ENCODE assay signal across 13 cellular contexts in the genomic region with DNA sequence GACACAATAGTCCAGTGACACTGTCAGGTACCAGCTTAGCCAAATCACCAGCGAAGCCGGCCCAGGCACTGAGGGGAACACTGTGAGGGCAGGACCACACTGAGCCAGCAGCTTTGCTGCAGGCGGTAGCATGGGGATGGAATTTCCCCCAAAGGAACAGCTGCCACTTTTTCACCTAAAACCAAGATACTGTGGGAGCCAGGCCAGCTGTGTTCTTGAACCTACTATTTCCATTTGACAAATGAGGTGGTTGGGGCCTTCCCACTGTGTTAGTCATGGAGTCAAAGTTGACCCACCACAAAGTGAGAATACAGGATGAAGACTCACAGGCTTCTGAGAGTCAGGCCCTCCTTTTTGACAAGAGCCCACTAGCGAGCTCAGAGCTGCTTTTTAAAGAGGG.
DNase-seq lines count a peak whose midpoint lies in the region; ATAC-seq and TF ChIP-seq lines count a peak whose summit lies in the region.
"Had no signal": no experiment of that assay in that cellular context is flagged by ENCODE, and none has a peak within 500 bp of the region (broad histone marks: within the 10 kb centered on the region; RNA-seq: fewer than 3 reads in every experiment).

No MANE protein-coding gene starts in this region.

- peak; percentile 3 for DNase-seq in activated CD8-positive, alpha-beta T cell treated with anti-CD3 and anti-CD28 coated beads for 36 hours
- no peak for DNase-seq in activated CD8-positive, alpha-beta T cell treated with anti-CD3 and anti-CD28 coated beads, Interleukin-2, amount 10 ng/mL, durations not matched to agents 7 days and 5 days
- no peak for DNase-seq in stimulated activated effector memory CD8-positive, alpha-beta T cell treated with anti-CD3 and anti-CD28 coated beads, Interleukin-12 subunit alpha, Interleukin-12 subunit beta, amount 100 ng/mL, for 72 hours (ENCODE audit: low spot score in 2 of 2)
- no peak for DNase-seq in HUDEP-2 (lab: John Stamatoyannopoulos, UW; ENCODE audit: unreplicated experiment in 76 of 76)
- no peak for DNase-seq in effector CD8-positive, alpha-beta T cell (lab: John Stamatoyannopoulos, UW)
- no peak for DNase-seq in activated T-cell treated with anti-CD3 and anti-CD28 coated beads, Interleukin-2, amount 50 U/mL, for 1 hour
- DNase-seq: aorta; DMS53; kidney glomerular epithelial cell; stimulated activated CD4-positive, alpha-beta T cell treated with anti-CD3 and anti-CD28 coated beads, Interleukin-2, amount 100 ng/mL, for 24 hours had no signal

- no peaks in the 10 kb centered on the region for H3K9me3 Mint-ChIP-seq in activated CD8-positive, alpha-beta T cell treated with anti-CD3 and anti-CD28 coated beads for 36 hours
- H3K9me3 Mint-ChIP-seq in activated CD8-positive, alpha-beta T cell treated with anti-CD3 and anti-CD28 coated beads, Interleukin-2, amount 10 ng/mL, durations not matched to agents 7 days and 5 days (ENCODE audit: insufficient read depth) = no peaks in the 10 kb centered on the region
- no peaks in the 10 kb centered on the region for H3K9me3 Mint-ChIP-seq in activated T-helper 17 cell treated with anti-CD3 and anti-CD28 coated beads, Interleukin-2, amount 50 U/mL, for 72 hours
- H3K9me3 Mint-ChIP-seq in stimulated activated effector memory CD8-positive, alpha-beta T cell treated with anti-CD3 and anti-CD28 coated beads, Interleukin-12 subunit alpha, Interleukin-12 subunit beta, amount 100 ng/mL, for 72 hours = no peaks in the 10 kb centered on the region

- TF ChIP-seq CTCF in activated CD8-positive, alpha-beta T cell treated with anti-CD3 and anti-CD28 coated beads for 36 hours (IDR thresholded peaks at IDR 0.05) = no peak

- no peaks in the 10 kb centered on the region for H3K27me3 Mint-ChIP-seq in activated CD8-positive, alpha-beta T cell treated with anti-CD3 and anti-CD28 coated beads for 36 hours
- no peaks in the 10 kb centered on the region for H3K27me3 Mint-ChIP-seq in activated CD8-positive, alpha-beta T cell treated with anti-CD3 and anti-CD28 coated beads, Interleukin-2, amount 10 ng/mL, durations not matched to agents 7 days and 5 days (ENCODE audit: low read depth)
- no peaks in the 10 kb centered on the region for H3K27me3 Mint-ChIP-seq in activated T-helper 17 cell treated with anti-CD3 and anti-CD28 coated beads, Interleukin-2, amount 50 U/mL, for 72 hours

- no peaks in the 10 kb centered on the region for H3K4me1 Mint-ChIP-seq in activated CD8-positive, alpha-beta T cell treated with anti-CD3 and anti-CD28 coated beads for 36 hours (ENCODE audit: low read depth)
- no peaks in the 10 kb centered on the region for H3K4me1 Mint-ChIP-seq in activated CD8-positive, alpha-beta T cell treated with anti-CD3 and anti-CD28 coated beads, Interleukin-2, amount 10 ng/mL, durations not matched to agents 7 days and 5 days (ENCODE audit: low read depth)
- H3K4me1 Mint-ChIP-seq in activated T-helper 17 cell treated with anti-CD3 and anti-CD28 coated beads, Interleukin-2, amount 50 U/mL, for 72 hours = no peaks in the 10 kb centered on the region
- H3K4me1 Mint-ChIP-seq in stimulated activated effector memory CD8-positive, alpha-beta T cell treated with anti-CD3 and anti-CD28 coated beads, Interleukin-12 subunit alpha, Interleukin-12 subunit beta, amount 100 ng/mL, for 72 hours = no peaks in the 10 kb centered on the region

- CTCF ChIA-PET in activated CD8-positive, alpha-beta T cell treated with anti-CD3 and anti-CD28 coated beads for 36 hours (lab: Charles Lee) = no interaction called here
- CTCF ChIA-PET in activated CD8-positive, alpha-beta T cell treated with anti-CD3 and anti-CD28 coated beads, Interleukin-2, amount 10 ng/mL, durations not matched to agents 7 days and 5 days (lab: Charles Lee) = interaction anchor here (0.8 kb wide), 1 partner anchor 144 kb away, joined by 3 read pairs; no protein-coding TSS in a partner anchor

- H3K36me3 Mint-ChIP-seq in activated CD8-positive, alpha-beta T cell treated with anti-CD3 and anti-CD28 coated beads for 36 hours (ENCODE audit: low read depth) = no peaks in the 10 kb centered on the region
- no peaks in the 10 kb centered on the region for H3K36me3 Mint-ChIP-seq in activated CD8-positive, alpha-beta T cell treated with anti-CD3 and anti-CD28 coated beads, Interleukin-2, amount 10 ng/mL, durations not matched to agents 7 days and 5 days (ENCODE audit: low read depth)
- no peaks in the 10 kb centered on the region for H3K36me3 Mint-ChIP-seq in activated T-helper 17 cell treated with anti-CD3 and anti-CD28 coated beads, Interleukin-2, amount 50 U/mL, for 72 hours (ENCODE audit: low read depth)
- no peaks in the 10 kb centered on the region for H3K36me3 Mint-ChIP-seq in stimulated activated effector memory CD8-positive, alpha-beta T cell treated with anti-CD3 and anti-CD28 coated beads, Interleukin-12 subunit alpha, Interleukin-12 subunit beta, amount 100 ng/mL, for 72 hours

- ATAC-seq in activated CD8-positive, alpha-beta T cell treated with anti-CD3 and anti-CD28 coated beads for 36 hours = no peak
- ATAC-seq in activated CD8-positive, alpha-beta T cell treated with anti-CD3 and anti-CD28 coated beads, Interleukin-2, amount 10 ng/mL, durations not matched to agents 7 days and 5 days = no peak
- ATAC-seq in HG02798 (IDR thresholded peaks at IDR 0.05; ENCODE audit: poor library complexity, unreplicated experiment) = peak; percentile 77
- peak; percentile 34 for ATAC-seq in activated T-helper 17 cell treated with anti-CD3 and anti-CD28 coated beads, Interleukin-2, amount 50 U/mL, for 72 hours (replicated peaks)
- ATAC-seq in stimulated activated effector memory CD8-positive, alpha-beta T cell treated with anti-CD3 and anti-CD28 coated beads, Interleukin-12 subunit alpha, Interleukin-12 subunit beta, amount 100 ng/mL, for 72 hours = peak; percentile 49
- ATAC-seq: esophagus mucosa had no signal

- H3K4me3 Mint-ChIP-seq in activated CD8-positive, alpha-beta T cell treated with anti-CD3 and anti-CD28 coated beads for 36 hours = no peak overlapping the region
- H3K4me3 Mint-ChIP-seq in activated CD8-positive, alpha-beta T cell treated with anti-CD3 and anti-CD28 coated beads, Interleukin-2, amount 10 ng/mL, durations not matched to agents 7 days and 5 days = no peak overlapping the region
- no peak overlapping the region for H3K4me3 Mint-ChIP-seq in activated T-helper 17 cell treated with anti-CD3 and anti-CD28 coated beads, Interleukin-2, amount 50 U/mL, for 72 hours
- no peak overlapping the region for H3K4me3 Mint-ChIP-seq in stimulated activated effector memory CD8-positive, alpha-beta T cell treated with anti-CD3 and anti-CD28 coated beads, Interleukin-12 subunit alpha, Interleukin-12 subunit beta, amount 100 ng/mL, for 72 hours

- intact Hi-C loops in activated CD8-positive, alpha-beta T cell treated with anti-CD3 and anti-CD28 coated beads for 36 hours (cut with micrococcal nuclease) = no loop called here

- H3K27ac Mint-ChIP-seq in activated CD8-positive, alpha-beta T cell treated with anti-CD3 and anti-CD28 coated beads for 36 hours = no peak overlapping the region
- no peak overlapping the region for H3K27ac Mint-ChIP-seq in activated CD8-positive, alpha-beta T cell treated with anti-CD3 and anti-CD28 coated beads, Interleukin-2, amount 10 ng/mL, durations not matched to agents 7 days and 5 days
- no peak overlapping the region for H3K27ac Mint-ChIP-seq in activated T-helper 17 cell treated with anti-CD3 and anti-CD28 coated beads, Interleukin-2, amount 50 U/mL, for 72 hours
- H3K27ac Mint-ChIP-seq in stimulated activated effector memory CD8-positive, alpha-beta T cell treated with anti-CD3 and anti-CD28 coated beads, Interleukin-12 subunit alpha, Interleukin-12 subunit beta, amount 100 ng/mL, for 72 hours = no peak overlapping the region

- POLR2A ChIA-PET in activated CD8-positive, alpha-beta T cell treated with anti-CD3 and anti-CD28 coated beads for 36 hours (lab: Charles Lee) = no interaction called here
- POLR2A ChIA-PET in activated CD8-positive, alpha-beta T cell treated with anti-CD3 and anti-CD28 coated beads, Interleukin-2, amount 10 ng/mL, durations not matched to agents 7 days and 5 days (lab: Charles Lee) = no interaction called here

Comparison
In these comparisons a context has a peak if more than half of its experiments do, and no peak if none do; other contexts are left out.
1. ATAC-seq: peak in HG02798 (single experiment), activated T-helper 17 cell treated with anti-CD3 and anti-CD28 coated beads, Interleukin-2, amount 50 U/mL, for 72 hours (single experiment) and stimulated activated effector memory CD8-positive, alpha-beta T cell treated with anti-CD3 and anti-CD28 coated beads, Interleukin-12 subunit alpha, Interleukin-12 subunit beta, amount 100 ng/mL, for 72 hours (single experiment); none in activated CD8-positive, alpha-beta T cell treated with anti-CD3 and anti-CD28 coated beads for 36 hours (single experiment) and activated CD8-positive, alpha-beta T cell treated with anti-CD3 and anti-CD28 coated beads, Interleukin-2, amount 10 ng/mL, durations not matched to agents 7 days and 5 days (single experiment).